Comparison of ENCODE assay signal across 16 cellular contexts in the genomic region with DNA sequence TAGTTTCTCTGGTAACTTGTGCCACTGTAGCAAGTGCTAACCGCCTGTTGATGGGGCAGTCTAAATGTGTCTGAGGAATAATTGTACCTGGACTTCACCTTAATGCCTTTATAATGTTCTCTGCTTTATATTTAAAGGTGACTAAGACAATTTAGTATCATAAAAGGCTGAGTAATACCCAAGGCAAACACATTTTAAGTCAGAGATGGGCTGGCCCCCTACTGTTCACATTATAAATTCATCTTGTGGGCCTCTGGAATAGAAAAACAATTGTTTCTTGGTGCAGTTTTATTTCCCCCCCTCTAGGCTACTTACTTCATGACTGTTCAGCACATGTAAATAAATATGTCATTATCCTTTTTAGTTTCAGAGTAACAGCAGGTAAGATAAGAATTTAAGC.
DNase-seq lines count a peak whose midpoint lies in the region; ATAC-seq and TF ChIP-seq lines count a peak whose summit lies in the region.
"Had no signal": no experiment of that assay in that cellular context is flagged by ENCODE, and none has a peak within 500 bp of the region (broad histone marks: within the 10 kb centered on the region; RNA-seq: fewer than 3 reads in every experiment).

No MANE protein-coding gene starts in this region.

- no peaks in the 10 kb centered on the region for H3K79me2 ChIP-seq in OCI-LY3 (ENCODE audit: low read length)

- H3K27me3 Mint-ChIP-seq in HFFc6 (ENCODE audit: insufficient read depth): no peaks in the 10 kb centered on the region

- H3K4me1 Mint-ChIP-seq in HFFc6 (ENCODE audit: low read depth): peaks cover 5% of the 10 kb centered on the region; the same call in 1 of the 2 replicates

- H3K9me3 ChIP-seq in OCI-LY3 (ENCODE audit: insufficient read depth, low read length) (no peaks in the 10 kb centered on the region), upper lobe of right lung (no peaks in the 10 kb centered on the region)
- H3K9me3 ChIP-seq: body of pancreas, MG63 had no signal

- peak; percentile 32; the same call in 1 of the 2 replicates for TF ChIP-seq CTCF in 22Rv1 (IDR thresholded peaks at IDR 0.05)
- peak; percentile 31; the same call in 1 of the 2 replicates for TF ChIP-seq CTCF in HFFc6 (IDR thresholded peaks at IDR 0.05)
- peak; percentile 51 for TF ChIP-seq CTCF in OCI-LY3 (IDR thresholded peaks at IDR 0.05; ENCODE audit: low read depth, low read length)
- TF ChIP-seq CTCF in epithelial cell of proximal tubule (conservative IDR thresholded peaks at IDR 0.05; ENCODE audit: low read depth, low read length): peak; percentile 22
- no peak for TF ChIP-seq CTCF in upper lobe of right lung (IDR thresholded peaks at IDR 0.05)

- intact Hi-C loops in upper lobe of right lung (cut with DNase I): no loop called here

- H3K27me3 ChIP-seq in OCI-LY3 (ENCODE audit: low read depth, low read length): no peaks in the 10 kb centered on the region
- H3K27me3 ChIP-seq in upper lobe of right lung: no peaks in the 10 kb centered on the region
- H3K27me3 ChIP-seq: body of pancreas, MG63 had no signal

- no peak overlapping the region for H3K4me2 ChIP-seq in OCI-LY3 (ENCODE audit: low read length)

- H3K36me3 Mint-ChIP-seq in HFFc6 (ENCODE audit: low read depth): no peaks in the 10 kb centered on the region
- H3K36me3 Mint-ChIP-seq: WTC11 had no signal

- ATAC-seq in HG03460 (IDR thresholded peaks at IDR 0.05; ENCODE audit: unreplicated experiment): no peak
- ATAC-seq in upper lobe of right lung: no peak
- ATAC-seq in HG03159 (IDR thresholded peaks at IDR 0.05; ENCODE audit: unreplicated experiment): no peak
- ATAC-seq: body of pancreas, Panc1, WTC11 had no signal

- peaks cover 4% of the 10 kb centered on the region; the same call in 1 of the 2 replicates for H3K9me3 Mint-ChIP-seq in HFFc6
- H3K9me3 Mint-ChIP-seq: WTC11 had no signal

- H3K4me3 Mint-ChIP-seq in HFFc6: no peak overlapping the region
- H3K4me3 Mint-ChIP-seq: WTC11 had no signal

- no peak overlapping the region for H3K27ac Mint-ChIP-seq in HFFc6
- H3K27ac Mint-ChIP-seq: WTC11 had no signal

- H3K4me3 ChIP-seq in OCI-LY3 (ENCODE audit: low read length) (no peak overlapping the region), epithelial cell of proximal tubule (ENCODE audit: low read depth, low read length) (no peak overlapping the region), upper lobe of right lung (no peak overlapping the region)
- H3K4me3 ChIP-seq: body of pancreas, MG63 had no signal

- H3K9ac ChIP-seq in OCI-LY3 (ENCODE audit: low read length): no peak overlapping the region

- DNase-seq in HFFc6 (no peak), epithelial cell of proximal tubule (ENCODE audit: low read depth) (no peak), ecto neural progenitor cell (ENCODE audit: low spot score) (no peak), upper lobe of right lung (no peak)
- DNase-seq: activated gamma-delta T cell; body of pancreas; effector memory CD4-positive, alpha-beta T cell; mesenchymal stem cell; MG63; NCI-H345 had no signal

- peaks cover 24% of the 10 kb centered on the region for H3K4me1 ChIP-seq in OCI-LY3 (ENCODE audit: low read length)
- H3K4me1 ChIP-seq in upper lobe of right lung: no peaks in the 10 kb centered on the region

- H4K20me1 ChIP-seq in OCI-LY3 (ENCODE audit: insufficient read depth, low read length): no peaks in the 10 kb centered on the region

- no peak overlapping the region for H3K27ac ChIP-seq in 22Rv1
- H3K27ac ChIP-seq in OCI-LY3 (ENCODE audit: low read length): no peak overlapping the region
- no peak overlapping the region for H3K27ac ChIP-seq in upper lobe of right lung
- H3K27ac ChIP-seq: body of pancreas had no signal

- H3K36me3 ChIP-seq in OCI-LY3 (replicated peaks; ENCODE audit: low read depth, low read length): no peaks in the 10 kb centered on the region
- H3K36me3 ChIP-seq in upper lobe of right lung: no peaks in the 10 kb centered on the region
- H3K36me3 ChIP-seq: MG63 had no signal

- H2AFZ ChIP-seq in OCI-LY3 (ENCODE audit: low read depth, low read length): peak overlapping the region; percentile 44
